ENCODE assay signal across 8 cellular contexts in genomic region chr5:131264453-131265200, GRCh38. TPM values are rescaled to one million over a fixed set of nuclear protein-coding genes. Genes with fewer than 3 reads are reported as not detected.
A peak's percentile ranks its signal among the peaks of the same experiment; 100 is the strongest.
DNase-seq lines count a peak whose midpoint lies in the region; ATAC-seq and TF ChIP-seq lines count a peak whose summit lies in the region.

No MANE protein-coding gene starts in this region.

- TF ChIP-seq CTCF in Peyer's patch (IDR thresholded peaks at IDR 0.05): no peak
- no peak for TF ChIP-seq CTCF in ascending aorta (IDR thresholded peaks at IDR 0.05)

- no CpG with 5 or more reads among the region's 37 CpGs for WGBS in iPS DF 6.9 (ENCODE audit: insufficient coverage, insufficient read length)

- H3K36me3 ChIP-seq in Peyer's patch (no peaks in the 10 kb centered on the region), ascending aorta (no peaks in the 10 kb centered on the region), iPS DF 6.9 (ENCODE audit: control insufficient read depth, insufficient read depth, low read length) (no peaks in the 10 kb centered on the region)

- DNase-seq in ELR (ENCODE audit: low read depth): peak; percentile 52
- peak in 2 of 3 donors; percentile 72 to 75 for DNase-seq in Peyer's patch
- no peak for DNase-seq in ascending aorta (ENCODE audit: low spot score in 2 of 2)
- no peak for DNase-seq in iPS DF 6.9 (ENCODE audit: low read depth, low spot score)
- peak; percentile 62 for DNase-seq in sciatic nerve (ENCODE audit: low spot score)
- no peak for DNase-seq in superior temporal gyrus (ENCODE audit: extremely low spot score)

- peak overlapping the region; percentile 68 to 99 (median 92) for H3K4me3 ChIP-seq in Peyer's patch
- H3K4me3 ChIP-seq in ascending aorta: peak overlapping the region; percentile 92 to 97
- peak overlapping the region; percentile 93 for H3K4me3 ChIP-seq in iPS DF 6.9 (ENCODE audit: low read length)

- ATAC-seq in HG02588 (IDR thresholded peaks at IDR 0.05; ENCODE audit: unreplicated experiment): peak; percentile 3
- ATAC-seq in sciatic nerve: peak; percentile 5
- ATAC-seq in HG03457 (IDR thresholded peaks at IDR 0.05; ENCODE audit: unreplicated experiment): no peak

- TF ChIP-seq POLR2A in Peyer's patch (IDR thresholded peaks at IDR 0.05): no peak

- H3K4me1 ChIP-seq in Peyer's patch (peaks cover 0 to 22% (median 6%) of the 10 kb centered on the region in 4 donors), ascending aorta (peaks cover 0 to 2% of the 10 kb centered on the region in 2 donors), iPS DF 6.9 (ENCODE audit: control insufficient read depth, insufficient read depth, low read length) (no peaks in the 10 kb centered on the region)

- intact Hi-C loops in ascending aorta (cut with DNase I): loop anchor here (2.0 to 10.0 kb wide), 5 partner anchors 94 to 1362 kb away; partner anchors contain the start of genes CHSY3, FNIP1 and LYRM7
- intact Hi-C loops in sciatic nerve (cut with DNase I): no loop called here

- H3K27ac ChIP-seq in Peyer's patch (peak overlapping the region; percentile 87 to 98 (median 94)), ascending aorta (peak overlapping the region; percentile 76 to 85), iPS DF 6.9 (ENCODE audit: low read length) (no peak overlapping the region)

- H3K27me3 ChIP-seq in Peyer's patch (no peaks in the 10 kb centered on the region), ascending aorta (no peaks in the 10 kb centered on the region), iPS DF 6.9 (ENCODE audit: control insufficient read depth, insufficient read depth, low read length) (no peaks in the 10 kb centered on the region)

- no peaks in the 10 kb centered on the region for H3K9me3 ChIP-seq in Peyer's patch
- no peaks in the 10 kb centered on the region for H3K9me3 ChIP-seq in ascending aorta
- no peaks in the 10 kb centered on the region for H3K9me3 ChIP-seq in iPS DF 6.9 (ENCODE audit: control insufficient read depth, insufficient read depth, low read length)

RNA-seq across cellular contexts. Expression of gene CDC42SE2, which starts 0.8 kb away (rescaled TPM):
- 100 to 1,000 TPM in 2 of 4 donors, 10 to 100 TPM in 2; 49.9 to 125 (median 91.4) TPM for total RNA-seq in Peyer's patch
- 12.8 TPM for total RNA-seq in ascending aorta
- total RNA-seq in sciatic nerve: 29.7 TPM

Comparison
In these comparisons a context has a peak if more than half of its experiments do, and no peak if none do; other contexts are left out.
1. DNase-seq: peak in ELR (single experiment), Peyer's patch (2 of 3) and sciatic nerve (single experiment); none in ascending aorta (0 of 2), iPS DF 6.9 (single experiment) and superior temporal gyrus (single experiment).
2. Peak in every context shown above with its lines, with median percentiles within 50 percentile points of each other: H3K4me3 ChIP-seq.